ENCODE assay signal across 11 cellular contexts in genomic region chr4:78667764-78668163, GRCh38.
DNase-seq lines count a peak whose midpoint lies in the region; ATAC-seq and TF ChIP-seq lines count a peak whose summit lies in the region.
"Had no signal": no experiment of that assay in that cellular context is flagged by ENCODE, and none has a peak within 500 bp of the region (broad histone marks: within the 10 kb centered on the region; RNA-seq: fewer than 3 reads in every experiment).

No MANE protein-coding gene starts in this region.

- no peaks in the 10 kb centered on the region for H3K9me3 ChIP-seq in Loucy (ENCODE audit: insufficient read depth, low read depth, low read length)
- no peaks in the 10 kb centered on the region for H3K9me3 ChIP-seq in prostate gland

- H2AFZ ChIP-seq in Loucy (ENCODE audit: low read length), result peak overlapping the region; percentile 72

- no peaks in the 10 kb centered on the region for H3F3A ChIP-seq in Loucy (ENCODE audit: low read depth)

- no peak overlapping the region for H3K4me3 ChIP-seq in Loucy (ENCODE audit: low read length, poor library complexity, severe bottlenecking)
- no peak overlapping the region for H3K4me3 ChIP-seq in prostate gland

- no peak overlapping the region for H3K9ac ChIP-seq in Loucy (ENCODE audit: low read depth, low read length, poor library complexity, severe bottlenecking)

- no peaks in the 10 kb centered on the region for H3K9me2 ChIP-seq in Loucy (replicated peaks; ENCODE audit: low read depth, low read length)

- WGBS in prostate gland, result 81% methylated on average over 2 of the region's 2 CpGs

- H3K27ac ChIP-seq in prostate gland, result no peak overlapping the region

- peaks cover 38% of the 10 kb centered on the region for H3K4me1 ChIP-seq in Loucy (ENCODE audit: insufficient read depth, low read length, poor library complexity, severe bottlenecking)
- no peaks in the 10 kb centered on the region for H3K4me1 ChIP-seq in prostate gland (replicated peaks)

- DNase-seq in Ammon's horn (ENCODE audit: low spot score) (peak; percentile 23), activated gamma-delta T cell (lab: John Stamatoyannopoulos, UW) (no peak), COLO829 (ENCODE audit: low spot score) (no peak), prostate gland (ENCODE audit: low spot score) (no peak)
- DNase-seq in activated effector memory CD4-positive, alpha-beta T cell treated with Interleukin-2 at 50 U/mL for 16 hours, result no peak
- DNase-seq: CD4-positive, alpha-beta memory T cell; effector memory CD4-positive, alpha-beta T cell; NCI-H1694 treated with DMSO at 0.1 percent for 48 hours had no signal

- no peaks in the 10 kb centered on the region for H3K27me3 ChIP-seq in Loucy (ENCODE audit: insufficient read depth, low read length, poor library complexity, severe bottlenecking)
- no peaks in the 10 kb centered on the region for H3K27me3 ChIP-seq in prostate gland (replicated peaks; ENCODE audit: insufficient read depth)

- ATAC-seq in GM18909 (IDR thresholded peaks at IDR 0.05; ENCODE audit: poor library complexity, unreplicated experiment) (peak; percentile 86), HG02759 (IDR thresholded peaks at IDR 0.05; ENCODE audit: unreplicated experiment) (peak; percentile 94)

- no peaks in the 10 kb centered on the region for H3K79me2 ChIP-seq in Loucy (ENCODE audit: insufficient read depth, low read length)

- intact Hi-C loops in prostate gland (cut with DNase I), result no loop called here

- no peaks in the 10 kb centered on the region for H4K20me1 ChIP-seq in Loucy (ENCODE audit: insufficient read depth, low read length, poor library complexity, severe bottlenecking)

- peak overlapping the region; percentile 21 for H3K4me2 ChIP-seq in Loucy (ENCODE audit: low read depth, low read length, poor library complexity, severe bottlenecking)

- no peak for TF ChIP-seq POLR2A in prostate gland (IDR thresholded peaks at IDR 0.05)

- no peaks in the 10 kb centered on the region for H3K36me3 ChIP-seq in Loucy (ENCODE audit: insufficient read depth, low read length)
- H3K36me3 ChIP-seq in prostate gland, result no peaks in the 10 kb centered on the region

- TF ChIP-seq CTCF in Loucy (conservative IDR thresholded peaks at IDR 0.05; ENCODE audit: low read length), result no peak
- TF ChIP-seq CTCF in prostate gland (IDR thresholded peaks at IDR 0.05), result no peak
